Comparison of ENCODE assay signal across 17 cellular contexts in the genomic region with DNA sequence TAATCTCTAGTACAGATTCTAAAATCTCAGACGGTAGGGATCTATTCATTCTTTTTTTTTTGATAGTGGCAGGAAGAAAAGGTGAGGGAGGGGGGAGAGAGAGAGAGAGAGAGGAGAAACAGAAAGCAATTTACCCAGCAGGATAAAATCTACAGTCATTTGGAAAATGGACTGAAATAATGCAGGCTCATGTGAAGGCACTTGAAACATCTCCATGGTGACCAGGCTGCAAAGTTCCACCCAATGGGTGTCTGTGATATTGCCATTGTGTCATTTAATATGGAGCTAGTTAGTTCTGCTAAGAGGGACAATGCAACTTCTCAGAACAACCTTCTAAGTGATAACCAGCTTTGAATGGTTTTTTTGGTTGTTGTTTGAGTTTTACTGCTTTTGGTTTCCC.
DNase-seq lines count a peak whose midpoint lies in the region; ATAC-seq and TF ChIP-seq lines count a peak whose summit lies in the region.
"Had no signal": no experiment of that assay in that cellular context is flagged by ENCODE, and none has a peak within 500 bp of the region (broad histone marks: within the 10 kb centered on the region; RNA-seq: fewer than 3 reads in every experiment).

No MANE protein-coding gene starts in this region.

- DNase-seq in activated naive CD4-positive, alpha-beta T cell treated with anti-CD3 and anti-CD28 coated beads for 36 hours = peak; percentile 7
- no peak for DNase-seq in activated naive CD4-positive, alpha-beta T cell treated with anti-CD3 and anti-CD28 coated beads, Interleukin-2, amount 50 U/mL, for 72 hours (ENCODE audit: low spot score in 2 of 2)
- DNase-seq in NCI-H2227 (lab: John Stamatoyannopoulos, UW; ENCODE audit: unreplicated experiment) = peak; percentile 92
- DNase-seq in NCI-H187 treated with DMSO at 0.1 percent for 48 hours (lab: John Stamatoyannopoulos, UW) = no peak
- no peak for DNase-seq in GM10248 (ENCODE audit: extremely low spot score)
- DNase-seq in GM13976 (ENCODE audit: low spot score) = no peak
- DNase-seq: activated CD4-positive, alpha-beta T cell treated with anti-CD3 and anti-CD28 coated beads, Interleukin-2, amount 10 ng/mL, durations not matched to agents 7 days and 5 days; dermis blood vessel endothelial cell; GF-D8; GOT3; hippocampal formation; left cardiac atrium; NCI-H1048; testis had no signal

- H3K9me3 Mint-ChIP-seq in activated naive CD4-positive, alpha-beta T cell treated with anti-CD3 and anti-CD28 coated beads for 36 hours = peaks cover 2% of the 10 kb centered on the region
- peaks cover 3 to 4% of the 10 kb centered on the region in 2 donors for H3K9me3 Mint-ChIP-seq in activated naive CD4-positive, alpha-beta T cell treated with anti-CD3 and anti-CD28 coated beads, Interleukin-2, amount 50 U/mL, for 72 hours
- H3K9me3 Mint-ChIP-seq: activated T-helper 17 cell treated with anti-CD3 and anti-CD28 coated beads, Interleukin-2, amount 50 U/mL, for 72 hours had no signal

- ATAC-seq in activated naive CD4-positive, alpha-beta T cell treated with anti-CD3 and anti-CD28 coated beads, Interleukin-2, amount 50 U/mL, for 72 hours = no peak
- ATAC-seq in HG02852 (IDR thresholded peaks at IDR 0.05; ENCODE audit: unreplicated experiment) (peak; percentile 69), HG02763 (IDR thresholded peaks at IDR 0.05; ENCODE audit: unreplicated experiment) (no peak)
- ATAC-seq: activated T-helper 17 cell treated with anti-CD3 and anti-CD28 coated beads, Interleukin-2, amount 50 U/mL, for 72 hours; left cardiac atrium had no signal

- TF ChIP-seq CTCF in GM10248 (IDR thresholded peaks at IDR 0.05; ENCODE audit: control extremely low read depth, extremely low read depth, low read depth, missing control alignments) = no peak
- TF ChIP-seq CTCF in GM13976 (IDR thresholded peaks at IDR 0.05; ENCODE audit: borderline replicate concordance, control extremely low read depth, extremely low read depth, insufficient read depth, missing control alignments) = no peak

- in situ Hi-C loops in GM13976 (cut with MboI; ENCODE audit: low sequenced_read_pairs, unreplicated experiment) = no loop called here

- no peak overlapping the region for H3K27ac Mint-ChIP-seq in activated naive CD4-positive, alpha-beta T cell treated with anti-CD3 and anti-CD28 coated beads for 36 hours
- H3K27ac Mint-ChIP-seq in activated naive CD4-positive, alpha-beta T cell treated with anti-CD3 and anti-CD28 coated beads, Interleukin-2, amount 50 U/mL, for 72 hours = no peak overlapping the region
- H3K27ac Mint-ChIP-seq: activated CD4-positive, alpha-beta T cell treated with anti-CD3 and anti-CD28 coated beads, Interleukin-2, amount 10 ng/mL, durations not matched to agents 7 days and 5 days; activated T-helper 17 cell treated with anti-CD3 and anti-CD28 coated beads, Interleukin-2, amount 50 U/mL, for 72 hours had no signal

- no peaks in the 10 kb centered on the region for H3K36me3 Mint-ChIP-seq in activated naive CD4-positive, alpha-beta T cell treated with anti-CD3 and anti-CD28 coated beads for 36 hours (ENCODE audit: low read depth)
- no peaks in the 10 kb centered on the region for H3K36me3 Mint-ChIP-seq in activated naive CD4-positive, alpha-beta T cell treated with anti-CD3 and anti-CD28 coated beads, Interleukin-2, amount 50 U/mL, for 72 hours

- POLR2A ChIA-PET in GM10248 (lab: Yijun Ruan, JAX) = no interaction called here

- H3K4me3 Mint-ChIP-seq in activated naive CD4-positive, alpha-beta T cell treated with anti-CD3 and anti-CD28 coated beads for 36 hours = no peak overlapping the region
- H3K4me3 Mint-ChIP-seq: activated CD4-positive, alpha-beta T cell treated with anti-CD3 and anti-CD28 coated beads, Interleukin-2, amount 10 ng/mL, durations not matched to agents 7 days and 5 days; activated T-helper 17 cell treated with anti-CD3 and anti-CD28 coated beads, Interleukin-2, amount 50 U/mL, for 72 hours had no signal

- CTCF ChIA-PET in activated naive CD4-positive, alpha-beta T cell treated with anti-CD3 and anti-CD28 coated beads for 36 hours (lab: Charles Lee) = interaction anchor here (0.8 kb wide), 1 partner anchor 16 kb away, joined by 3 read pairs; no protein-coding TSS in a partner anchor
- CTCF ChIA-PET in GM10248 (lab: Yijun Ruan, JAX) = interaction anchor here (9.2 kb wide), 1 partner anchor 14 kb away, joined by 94 read pairs; no protein-coding TSS in a partner anchor

- no peaks in the 10 kb centered on the region for H3K27me3 Mint-ChIP-seq in activated naive CD4-positive, alpha-beta T cell treated with anti-CD3 and anti-CD28 coated beads for 36 hours (ENCODE audit: low read depth)

- intact Hi-C loops in activated naive CD4-positive, alpha-beta T cell treated with anti-CD3 and anti-CD28 coated beads for 36 hours (cut with micrococcal nuclease) = no loop called here

- H3K4me1 Mint-ChIP-seq in activated naive CD4-positive, alpha-beta T cell treated with anti-CD3 and anti-CD28 coated beads for 36 hours (ENCODE audit: low read depth) = no peaks in the 10 kb centered on the region
- H3K4me1 Mint-ChIP-seq: activated T-helper 17 cell treated with anti-CD3 and anti-CD28 coated beads, Interleukin-2, amount 50 U/mL, for 72 hours had no signal

Comparison
In these comparisons a context has a peak if more than half of its experiments do, and no peak if none do; other contexts are left out.
1. DNase-seq: peak in activated naive CD4-positive, alpha-beta T cell treated with anti-CD3 and anti-CD28 coated beads for 36 hours (single experiment) and NCI-H2227 (single experiment); none in activated naive CD4-positive, alpha-beta T cell treated with anti-CD3 and anti-CD28 coated beads, Interleukin-2, amount 50 U/mL, for 72 hours (0 of 2), NCI-H187 treated with DMSO at 0.1 percent for 48 hours (single experiment), GM10248 (single experiment) and GM13976 (single experiment).